In the genomic region with DNA sequence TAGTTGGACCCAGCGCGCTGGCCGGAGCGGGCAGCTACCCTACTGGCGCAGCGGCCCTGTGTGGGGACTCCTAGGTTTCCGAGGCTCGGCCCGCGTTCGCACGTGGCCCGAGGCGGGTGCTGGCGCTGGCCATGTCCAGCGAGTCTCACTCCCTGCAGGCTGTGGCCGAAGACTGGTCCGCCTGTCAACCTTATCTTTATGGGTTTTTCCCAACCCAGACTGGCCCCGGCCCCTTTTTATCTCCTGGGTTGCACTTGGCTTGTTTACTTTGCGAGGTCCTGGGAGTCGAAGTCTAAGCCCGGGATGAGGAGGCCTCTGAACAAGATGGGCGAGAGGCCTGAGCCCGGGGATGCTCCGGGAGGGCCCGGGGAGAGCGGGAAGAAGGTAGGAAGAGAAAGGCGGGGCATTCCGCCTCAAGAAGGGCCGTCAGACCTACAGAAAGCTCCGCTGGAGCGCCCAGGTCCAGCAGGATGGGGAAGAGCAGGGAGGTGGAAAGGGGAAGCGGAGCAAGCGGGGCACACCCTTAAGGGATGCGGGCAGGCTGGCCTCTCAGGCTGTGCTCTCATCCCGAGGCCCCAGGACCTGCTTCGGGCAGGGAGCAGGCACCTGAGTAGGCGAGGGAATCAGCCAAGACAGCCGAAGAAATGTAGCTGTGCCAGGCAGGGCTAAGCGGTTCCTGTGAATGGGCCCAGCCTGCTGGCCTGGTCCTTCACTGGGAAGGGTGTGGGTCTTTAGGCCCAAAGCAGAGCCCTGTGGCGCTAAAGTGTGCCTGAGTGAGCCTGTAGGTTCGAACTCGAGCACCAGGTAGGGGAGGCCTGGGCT, we compare ENCODE assay signal across 18 cellular contexts. TPM values are rescaled to one million over a fixed set of nuclear protein-coding genes. Genes with fewer than 3 reads are reported as not detected.
DNase-seq lines count a peak whose midpoint lies in the region; ATAC-seq and TF ChIP-seq lines count a peak whose summit lies in the region.
"Had no signal": no experiment of that assay in that cellular context is flagged by ENCODE, and none has a peak within 500 bp of the region (broad histone marks: within the 10 kb centered on the region; RNA-seq: fewer than 3 reads in every experiment).

No MANE protein-coding gene starts in this region.

- POLR2A ChIA-PET in IMR-90 (lab: Charles Lee; ENCODE audit: unreplicated experiment), result no interaction called here

- H3K27ac Mint-ChIP-seq in GM23338, result no peak overlapping the region
- H3K27ac Mint-ChIP-seq: activated CD4-positive, alpha-beta memory T cell treated with anti-CD3 and anti-CD28 coated beads, Interleukin-2, amount 10 ng/mL, durations not matched to agents 7 days and 5 days had no signal

- dilution Hi-C loops in IMR-90 (cut with HindIII; ENCODE audit: low sequenced_read_pairs, unreplicated experiment), result no loop called here

- no peak overlapping the region for H4K5ac ChIP-seq in IMR-90 (ENCODE audit: low read depth, low read length)

- no peak for TF ChIP-seq RAD21 in IMR-90 (IDR thresholded peaks at IDR 0.05; ENCODE audit: low read length)

- H2BK20ac ChIP-seq in IMR-90 (ENCODE audit: low read depth, low read length), result no peak overlapping the region

- no peak overlapping the region for H3K23ac ChIP-seq in IMR-90 (ENCODE audit: low read depth, low read length)

- H3K4me1 ChIP-seq in GM23338 (ENCODE audit: insufficient read depth) (peaks cover 36% of the 10 kb centered on the region; the same call in 1 of the 2 replicates), IMR-90 (ENCODE audit: control insufficient read depth, insufficient read depth, low read length) (no peaks in the 10 kb centered on the region), neuron (ENCODE audit: insufficient read depth, low read length) (no peaks in the 10 kb centered on the region)

- H3K79me2 ChIP-seq in GM23338 (replicated peaks; ENCODE audit: insufficient read depth), result no peaks in the 10 kb centered on the region

- no peak overlapping the region for H2BK5ac ChIP-seq in IMR-90 (ENCODE audit: low read depth, low read length, poor library complexity, severe bottlenecking)

- no peak for TF ChIP-seq POLR2A in IMR-90 (IDR thresholded peaks at IDR 0.05; ENCODE audit: low read depth, low read length)

- H3K27ac ChIP-seq in GM23338 (ENCODE audit: low read depth) (no peak overlapping the region), IMR-90 (ENCODE audit: insufficient read depth, low read length) (no peak overlapping the region)
- H3K27ac ChIP-seq: BLaER1 treated with 17β-estradiol and CSF1 and Interleukin-3, amounts not matched to agents 10 nM and 100 nM; epithelial cell of prostate; suprapubic skin had no signal

- H3K4me2 ChIP-seq in GM23338, result peak overlapping the region; percentile 60; the same call in 1 of the 2 replicates
- no peak overlapping the region for H3K4me2 ChIP-seq in IMR-90 (ENCODE audit: low read depth, low read length)
- H3K4me2 ChIP-seq: BLaER1 treated with 17β-estradiol and CSF1 and Interleukin-3, amounts not matched to agents 10 nM and 100 nM had no signal

- H4K8ac ChIP-seq in IMR-90 (ENCODE audit: low read depth in 2 of 2, low read length in 2 of 2), result no peak overlapping the region

- CTCF ChIA-PET in IMR-90 (lab: Yijun Ruan, JAX), result no interaction called here

- H2AK9ac ChIP-seq in IMR-90 (replicated peaks; ENCODE audit: low read depth, low read length, poor library complexity), result peak overlapping the region; percentile 59

- H3K4me1 Mint-ChIP-seq in GM23338, result peaks cover 43% of the 10 kb centered on the region

- no peak overlapping the region for H3K56ac ChIP-seq in IMR-90 (ENCODE audit: extremely low read depth, insufficient read depth, low read length)

- BruUV-seq in IMR-90 (replicated peaks; lab: Mats Ljungman, UMichigan), result no TSS peak

- peaks cover 99% of the 10 kb centered on the region for H3K27me3 Mint-ChIP-seq in GM23338 (ENCODE audit: insufficient read depth, low read depth, poor library complexity)

- H3K27me3 ChIP-seq in GM23338 (ENCODE audit: insufficient read depth) (peaks cover 100% of the 10 kb centered on the region), IMR-90 (ENCODE audit: control insufficient read depth, insufficient read depth, low read length) (peaks cover 95% of the 10 kb centered on the region), neuron (ENCODE audit: insufficient read depth, low read length) (peaks cover 99% of the 10 kb centered on the region)
- H3K27me3 ChIP-seq: MG63 had no signal

- H2AFZ ChIP-seq in GM23338 (peak overlapping the region; percentile 72; the same call in 1 of the 2 replicates), IMR-90 (replicated peaks; ENCODE audit: low read length, poor library complexity) (peak overlapping the region; percentile 24), neuron (ENCODE audit: low read depth, low read length) (peak overlapping the region; percentile 49)

- H3K4me3 ChIP-seq in GM23338 (peak overlapping the region; percentile 34), IMR-90 (ENCODE audit: insufficient read depth, low read depth, low read length) (no peak overlapping the region), neuron (ENCODE audit: low read length) (no peak overlapping the region)

- 0 out of 2 replicates have a peak, but pooled peaks cover 4% of the 10 kb centered on the region for H3F3A ChIP-seq in GM23338 (replicated peaks; ENCODE audit: low read depth)

- DNase-seq in GM23338 (ENCODE audit: low spot score), result peak; percentile 70
- DNase-seq in IMR-90, result no peak
- no peak for DNase-seq in left colon
- no peak for DNase-seq in pons (ENCODE audit: low spot score)
- no peak for DNase-seq in GOT3 (lab: John Stamatoyannopoulos, UW)
- DNase-seq: activated CD4-positive, alpha-beta memory T cell treated with anti-CD3 and anti-CD28 coated beads, Interleukin-2, amount 10 ng/mL, durations not matched to agents 7 days and 5 days; aorta; DMS79; MG63; NCI-H2029 treated with DMSO at 0.1 percent for 48 hours; NCI-H526 treated with DMSO at 0.1 percent for 48 hours had no signal

- H4K20me1 ChIP-seq in GM23338 (replicated peaks; ENCODE audit: insufficient read depth) (peaks cover 18% of the 10 kb centered on the region), IMR-90 (ENCODE audit: insufficient read depth, low read length) (no peaks in the 10 kb centered on the region)
- H4K20me1 ChIP-seq: BLaER1 treated with 17β-estradiol and CSF1 and Interleukin-3, amounts not matched to agents 10 nM and 100 nM had no signal

- TF ChIP-seq CTCF in GM23338 (conservative IDR thresholded peaks at IDR 0.05; ENCODE audit: low read depth in 2 of 2) (no peak), IMR-90 (conservative IDR thresholded peaks at IDR 0.05; ENCODE audit: low read depth, low read length) (no peak)

- no peaks in the 10 kb centered on the region for H3K9me2 ChIP-seq in GM23338 (ENCODE audit: insufficient read depth)

- H3K36me3 Mint-ChIP-seq in GM23338 (ENCODE audit: low read depth), result peaks cover 3% of the 10 kb centered on the region; the same call in 1 of the 3 replicates

- H3K36me3 ChIP-seq in GM23338 (ENCODE audit: insufficient read depth) (no peaks in the 10 kb centered on the region), IMR-90 (ENCODE audit: control insufficient read depth, insufficient read depth, low read length) (no peaks in the 10 kb centered on the region), neuron (ENCODE audit: insufficient read depth, low read length) (no peaks in the 10 kb centered on the region)
- H3K36me3 ChIP-seq: MG63, suprapubic skin had no signal

- H3K9me3 Mint-ChIP-seq in GM23338, result peaks cover 8% of the 10 kb centered on the region
- H3K9me3 Mint-ChIP-seq: activated CD4-positive, alpha-beta memory T cell treated with anti-CD3 and anti-CD28 coated beads, Interleukin-2, amount 10 ng/mL, durations not matched to agents 7 days and 5 days had no signal

- no peak overlapping the region for H3K18ac ChIP-seq in IMR-90 (ENCODE audit: low read depth, low read length)

- H3K9me3 ChIP-seq in IMR-90 (ENCODE audit: control insufficient read depth, insufficient read depth, low read length) (peaks cover 38% of the 10 kb centered on the region), neuron (ENCODE audit: low read length) (peaks cover 17% of the 10 kb centered on the region)
- H3K9me3 ChIP-seq: MG63, suprapubic skin had no signal

- ATAC-seq in GM23338 (peak; percentile 7), IMR-90 (ENCODE audit: low read depth) (no peak), left colon (peak; percentile 58), HG03378 (IDR thresholded peaks at IDR 0.05; ENCODE audit: unreplicated experiment) (no peak)
- ATAC-seq: SK-N-SH treated with all-trans-retinoic acid at 6 μM for 48 hours had no signal

- H2BK15ac ChIP-seq in IMR-90 (ENCODE audit: low read depth, low read length), result no peak overlapping the region

- no peak overlapping the region for H4K91ac ChIP-seq in IMR-90 (ENCODE audit: insufficient read depth, low read depth, low read length)

- intact Hi-C loops in IMR-90 (cut with micrococcal nuclease), result no loop called here
- intact Hi-C loops in left colon (cut with DNase I, micrococcal nuclease), result no loop called here

- H3K9ac ChIP-seq in IMR-90 (ENCODE audit: low read depth, low read length), result no peak overlapping the region
- H3K9ac ChIP-seq: BLaER1 treated with 17β-estradiol and CSF1 and Interleukin-3, amounts not matched to agents 10 nM and 100 nM had no signal

- H3K9me1 ChIP-seq in IMR-90 (ENCODE audit: insufficient read depth, low read length), result no peaks in the 10 kb centered on the region

- H3K14ac ChIP-seq in IMR-90 (replicated peaks; ENCODE audit: low read depth, low read length), result no peak overlapping the region

- H3K4me3 Mint-ChIP-seq in GM23338, result peak overlapping the region; percentile 16; the same call in 2 of the 3 replicates
- H3K4me3 Mint-ChIP-seq: activated CD4-positive, alpha-beta memory T cell treated with anti-CD3 and anti-CD28 coated beads, Interleukin-2, amount 10 ng/mL, durations not matched to agents 7 days and 5 days had no signal

- in situ Hi-C loops in IMR-90 (cut with MboI; ENCODE audit: low sequenced_read_pairs), result no loop called here

- no peak overlapping the region for H3K4ac ChIP-seq in IMR-90 (ENCODE audit: low read depth, low read length)

- no peak overlapping the region for H2AK5ac ChIP-seq in IMR-90 (ENCODE audit: low read depth, low read length)

- 63% methylated on average over 22 of the region's 43 CpGs; no CpG with 5 or more reads in 1 of the 2 experiments for WGBS in IMR-90 (ENCODE audit: extremely low coverage in 2 of 2, insufficient read length in 1 of 2), 2 experiments

- no peaks in the 10 kb centered on the region for H3K79me1 ChIP-seq in IMR-90 (ENCODE audit: low read depth in 1 of 2, low read length in 2 of 2)

- no peak overlapping the region for H2BK120ac ChIP-seq in IMR-90 (ENCODE audit: low read depth, low read length)

RNA-seq across cellular contexts. Expression of gene TBX4, which starts 2.9 kb away (rescaled TPM):
- not detected in 2 replicates for total RNA-seq in GM23338 (2014; rRNA removed; shearing (Covaris generic))
- polyA plus RNA-seq in GM23338 (2016; fragmentation: Nextera tagmentation; extraction: Ambion mirVana), result not detected in 2 replicates
- 0.28 TPM in 1 of 2 replicates, not detected in the other for total RNA-seq in IMR-90 (2012; rRNA removed)
- 0.05 TPM in 1 of 2 replicates, not detected in the other for polyA plus RNA-seq in IMR-90 (2012; rRNA removed)
- 0.04 TPM in 1 of 2 replicates, not detected in the other for polyA plus RNA-seq in IMR-90 (2012; cell fraction: cytosol; rRNA removed)
- 0.12 and 0.23 TPM in 2 replicates for polyA plus RNA-seq in IMR-90 (2012; cell fraction: nucleus; rRNA removed; ENCODE audit: low replicate concordance)
- total RNA-seq in left colon, result not detected
- total RNA-seq: activated CD4-positive, alpha-beta memory T cell treated with anti-CD3 and anti-CD28 coated beads, Interleukin-2, amount 10 ng/mL, durations not matched to agents 7 days and 5 days; HT1080 had no signal
- polyA plus RNA-seq: aorta had no signal

RNA-seq across cellular contexts. Expression of gene TBX2, which starts 55.5 kb away (rescaled TPM):
- total RNA-seq in GM23338 (2014; rRNA removed; shearing (Covaris generic)), result not detected in 2 replicates
- polyA plus RNA-seq in GM23338 (2016; fragmentation: Nextera tagmentation; extraction: Ambion mirVana) (0.10 TPM in 1 of 2 replicates, not detected in the other), IMR-90 (2012; rRNA removed) (64.1 and 69.2 TPM in 2 replicates)
- total RNA-seq in IMR-90 (2012; rRNA removed) (20.1 and 23.6 TPM in 2 replicates), left colon (10 to 100 TPM in 1 of 2 donors, 1 to 10 TPM in 1; 5.8 to 11.7 TPM)
- 41.5 and 81.3 TPM in 2 replicates for polyA plus RNA-seq in IMR-90 (2012; cell fraction: cytosol; rRNA removed)
- 159 and 319 TPM in 2 replicates for polyA plus RNA-seq in IMR-90 (2012; cell fraction: nucleus; rRNA removed; ENCODE audit: low replicate concordance)
- total RNA-seq: activated CD4-positive, alpha-beta memory T cell treated with anti-CD3 and anti-CD28 coated beads, Interleukin-2, amount 10 ng/mL, durations not matched to agents 7 days and 5 days had no signal

Comparison
In these comparisons a context has a peak if more than half of its experiments do, and no peak if none do; other contexts are left out.
1. ATAC-seq: peak in GM23338 (single experiment) and left colon (single experiment); none in IMR-90 (single experiment) and HG03378 (single experiment).
2. Peak in every context shown above with its lines, with median percentiles within 50 percentile points of each other: H2AFZ ChIP-seq.